In the genomic region with DNA sequence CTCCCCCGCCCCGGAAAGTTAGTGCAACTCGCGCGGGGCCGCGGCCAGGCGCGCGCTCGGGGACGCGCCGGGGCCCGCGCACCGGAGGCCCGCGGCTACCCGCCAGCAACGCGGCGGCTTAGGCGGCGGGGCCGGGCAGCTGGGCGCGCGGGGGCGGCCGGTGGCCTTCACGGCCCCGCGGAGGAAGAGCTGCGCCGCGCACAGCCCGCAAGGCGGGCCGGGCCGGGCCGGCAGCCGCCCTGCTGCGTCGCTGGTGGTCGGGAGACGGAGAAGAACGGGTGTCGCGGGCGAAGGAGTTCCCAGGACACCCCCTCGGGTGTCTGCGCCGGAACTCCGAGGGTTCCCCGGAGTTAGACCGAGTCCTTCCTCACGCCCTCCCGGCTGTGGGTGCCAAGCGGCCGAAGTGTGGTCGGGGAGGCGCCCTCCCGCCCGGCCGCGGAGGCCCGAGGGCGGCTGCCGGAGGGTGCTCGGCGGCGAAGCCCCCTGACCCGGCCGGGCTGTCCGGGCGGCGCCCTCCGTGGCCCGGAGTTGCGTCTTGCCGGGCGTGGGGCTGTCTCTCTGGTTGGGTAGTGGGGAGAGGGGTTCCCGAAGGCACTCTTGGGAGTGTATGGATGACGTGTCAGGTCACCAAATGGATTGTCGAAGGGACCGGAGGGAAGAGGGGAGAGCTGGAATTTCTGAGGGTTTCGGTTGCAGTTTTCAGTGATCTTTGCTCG, we compare ENCODE assay signal across 8 cellular contexts. TPM values are rescaled to one million over a fixed set of nuclear protein-coding genes. Genes with fewer than 3 reads are reported as not detected.
DNase-seq lines count a peak whose midpoint lies in the region; ATAC-seq and TF ChIP-seq lines count a peak whose summit lies in the region.

No MANE protein-coding gene starts in this region.

- H3K36me3 Mint-ChIP-seq in activated naive CD8-positive, alpha-beta T cell treated with anti-CD3 and anti-CD28 coated beads, Interleukin-2, amount 50 U/mL, for 24 hours (ENCODE audit: low read depth): peaks cover 5% of the 10 kb centered on the region

- no peaks in the 10 kb centered on the region for H4K20me1 ChIP-seq in osteoblast (ENCODE audit: insufficient read depth, low read length)

- peaks cover 5% of the 10 kb centered on the region for H3K27me3 Mint-ChIP-seq in activated naive CD8-positive, alpha-beta T cell treated with anti-CD3 and anti-CD28 coated beads, Interleukin-2, amount 50 U/mL, for 24 hours

- DNase-seq in DMS53 (lab: John Stamatoyannopoulos, UW) (peak; percentile 93), HT-29 (ENCODE audit: low spot score) (peak; percentile 83), Panc1 (ENCODE audit: low read depth, low spot score) (peak; percentile 36), head of caudate nucleus (peak in 39 of 42 donors; percentile 17 to 82 (median 56)), osteoblast (ENCODE audit: insufficient read length, low spot score, missing footprints) (peak; percentile 91)
- peak; percentile 28 for DNase-seq in activated naive CD8-positive, alpha-beta T cell treated with anti-CD3 and anti-CD28 coated beads, Interleukin-2, amount 50 U/mL, for 24 hours

- H3K27ac ChIP-seq in Panc1 (ENCODE audit: low read length) (peak overlapping the region; percentile 88), osteoblast (ENCODE audit: low read depth, low read length) (peak overlapping the region; percentile 87)

- TF ChIP-seq CTCF in Panc1 (IDR thresholded peaks at IDR 0.05) (no peak), osteoblast (IDR thresholded peaks at IDR 0.05; ENCODE audit: extremely low read depth, low read depth, low read length) (no peak)

- H3K36me3 ChIP-seq in Panc1 (ENCODE audit: control insufficient read depth, insufficient read depth, low read length) (no peaks in the 10 kb centered on the region; the same call in 1 of the 2 replicates), osteoblast (ENCODE audit: insufficient read depth, low read length) (no peaks in the 10 kb centered on the region)

- peak overlapping the region; percentile 87 for H3K27ac Mint-ChIP-seq in activated naive CD8-positive, alpha-beta T cell treated with anti-CD3 and anti-CD28 coated beads, Interleukin-2, amount 50 U/mL, for 24 hours

- H3K9me3 ChIP-seq in Panc1 (ENCODE audit: control insufficient read depth, insufficient read depth, low read depth, low read length) (no peaks in the 10 kb centered on the region), osteoblast (ENCODE audit: low read depth, low read length) (no peaks in the 10 kb centered on the region)

- H3K4me3 ChIP-seq in Panc1 (ENCODE audit: low read depth in 2 of 2, low read length in 2 of 2): peak overlapping the region; percentile 87 to 91
- H3K4me3 ChIP-seq in osteoblast (ENCODE audit: insufficient read depth, low read length): peak overlapping the region; percentile 89

- peaks cover 46% of the 10 kb centered on the region for H3K79me2 ChIP-seq in osteoblast (ENCODE audit: insufficient read depth, low read length)

- POLR2A ChIA-PET in Panc1 (lab: Charles Lee): no interaction called here

- H3K4me1 ChIP-seq in Panc1 (ENCODE audit: control insufficient read depth, insufficient read depth, low read length) (peaks cover 38% of the 10 kb centered on the region), osteoblast (ENCODE audit: insufficient read depth, low read length) (peaks cover 21% of the 10 kb centered on the region)

- no peaks in the 10 kb centered on the region for H3K27me3 ChIP-seq in Panc1 (ENCODE audit: control insufficient read depth, insufficient read depth, low read length)
- H3K27me3 ChIP-seq in osteoblast (ENCODE audit: insufficient read depth, low read length): no peaks in the 10 kb centered on the region

- H3K4me3 Mint-ChIP-seq in activated naive CD8-positive, alpha-beta T cell treated with anti-CD3 and anti-CD28 coated beads, Interleukin-2, amount 50 U/mL, for 24 hours: peak overlapping the region; percentile 90

- CTCF ChIA-PET in Panc1 (lab: Charles Lee): no interaction called here

- in situ Hi-C loops in Panc1 (cut with HindIII; ENCODE audit: low pct_unique_long_range_greater_than_20kb, low sequenced_read_pairs): no loop called here

- peaks cover 31% of the 10 kb centered on the region for H3K4me1 Mint-ChIP-seq in activated naive CD8-positive, alpha-beta T cell treated with anti-CD3 and anti-CD28 coated beads, Interleukin-2, amount 50 U/mL, for 24 hours

- ATAC-seq in GM19468 (IDR thresholded peaks at IDR 0.05; ENCODE audit: extremely low read depth, unreplicated experiment): peak; percentile 24
- ATAC-seq in Panc1: peak; percentile 77
- ATAC-seq in activated naive CD8-positive, alpha-beta T cell treated with anti-CD3 and anti-CD28 coated beads, Interleukin-2, amount 50 U/mL, for 24 hours: peak; percentile 54
- ATAC-seq in HG03565 (IDR thresholded peaks at IDR 0.05; ENCODE audit: unreplicated experiment): no peak

- BruUV-seq in Panc1 (replicated peaks; lab: Mats Ljungman, UMichigan): no TSS peak

- H2AFZ ChIP-seq in osteoblast (ENCODE audit: low read length): peak overlapping the region; percentile 94

- H3K9me3 Mint-ChIP-seq in activated naive CD8-positive, alpha-beta T cell treated with anti-CD3 and anti-CD28 coated beads, Interleukin-2, amount 50 U/mL, for 24 hours: no peaks in the 10 kb centered on the region

- peak overlapping the region; percentile 90 for H3K4me2 ChIP-seq in osteoblast (ENCODE audit: insufficient read depth, low read length)

- intact Hi-C loops in Panc1 (cut with micrococcal nuclease; ENCODE audit: unreplicated experiment) (loop anchor here (5.0 kb wide), 1 partner anchor 58 kb away; no protein-coding TSS in a partner anchor), head of caudate nucleus (cut with DNase I) (loop anchor here (10.0 kb wide), 1 partner anchor 89 kb away; the partner anchor contains the start of gene CAPZA2)

RNA-seq across cellular contexts. Expression of gene ST7, which starts 0.6 kb away (rescaled TPM):
- total RNA-seq in HT-29 (2014; rRNA removed; shearing (Covaris generic)): 19.4 and 28.8 TPM in 2 replicates
- 19.6 TPM for total RNA-seq in Panc1 (2021; ENCODE audit: unreplicated experiment)
- polyA plus RNA-seq in Panc1 (2012; ENCODE audit: insufficient read length): 14.3 TPM
- total RNA-seq in osteoblast: 19.9 and 22.4 TPM in 2 replicates

Comparison
In these comparisons a context has a peak if more than half of its experiments do, and no peak if none do; other contexts are left out.
1. DNase-seq: peak in every context shown above with its lines; median percentile 93 in DMS53; 91 in osteoblast; 83 in HT-29; 56 in head of caudate nucleus; 36 in Panc1; 28 in activated naive CD8-positive, alpha-beta T cell treated with anti-CD3 and anti-CD28 coated beads, Interleukin-2, amount 50 U/mL, for 24 hours.